Comparison of ENCODE assay signal across 8 cellular contexts in the genomic region with DNA sequence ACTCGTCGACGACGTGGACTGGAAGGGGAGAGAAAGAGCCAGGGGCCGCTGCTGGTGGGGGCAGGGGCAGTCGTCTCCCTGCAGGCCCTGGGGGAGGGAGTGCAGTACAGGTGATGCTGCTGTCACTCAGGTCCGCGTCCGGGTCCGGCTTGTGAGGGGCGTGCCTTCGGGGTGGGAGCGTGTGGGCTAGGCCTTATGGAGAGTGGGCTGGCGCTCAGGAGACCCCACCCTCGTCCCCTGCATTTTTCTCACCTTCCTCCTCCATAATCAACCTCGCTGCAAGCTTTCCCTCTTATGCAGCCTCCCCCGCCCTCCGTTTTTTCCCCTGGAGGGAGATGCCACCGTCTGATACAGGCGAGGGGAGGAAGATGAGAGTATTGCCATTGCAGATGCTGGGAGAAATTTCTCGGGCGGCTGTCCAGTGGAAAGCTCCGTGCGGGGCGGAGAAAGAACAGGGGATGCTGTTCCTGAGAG. TPM values are rescaled to one million over a fixed set of nuclear protein-coding genes. Genes with fewer than 3 reads are reported as not detected.
DNase-seq lines count a peak whose midpoint lies in the region; ATAC-seq, FAIRE-seq and TF ChIP-seq lines count a peak whose summit lies in the region.

No MANE protein-coding gene starts in this region.

- no peak for TF ChIP-seq POLR2A in H54 (IDR thresholded peaks at IDR 0.05; ENCODE audit: low read depth, low read length)

- TF ChIP-seq CTCF in right atrium auricular region (IDR thresholded peaks at IDR 0.05) = no peak

- peak overlapping the region; percentile 91 to 94 for H3K27ac ChIP-seq in right atrium auricular region
- peak overlapping the region; percentile 90 for H3K27ac ChIP-seq in rectal smooth muscle tissue (ENCODE audit: low read depth, low read length)

- H3K27ac Mint-ChIP-seq in activated naive CD8-positive, alpha-beta T cell treated with anti-CD3 and anti-CD28 coated beads, Interleukin-2, amount 50 U/mL, for 24 hours = peak overlapping the region; percentile 82

- peaks cover 0 to 35% of the 10 kb centered on the region in 2 donors for H3K4me1 ChIP-seq in right atrium auricular region
- peaks cover 4% of the 10 kb centered on the region for H3K4me1 ChIP-seq in rectal smooth muscle tissue (ENCODE audit: control insufficient read depth, insufficient read depth, low read length)

- no peaks in the 10 kb centered on the region for H3K27me3 ChIP-seq in right atrium auricular region
- no peaks in the 10 kb centered on the region for H3K27me3 ChIP-seq in rectal smooth muscle tissue (ENCODE audit: control insufficient read depth, insufficient read depth, low read length)

- H3K9me3 ChIP-seq in right atrium auricular region = no peaks in the 10 kb centered on the region

- H3K4me1 Mint-ChIP-seq in activated naive CD8-positive, alpha-beta T cell treated with anti-CD3 and anti-CD28 coated beads, Interleukin-2, amount 50 U/mL, for 24 hours = peaks cover 65% of the 10 kb centered on the region

- no peaks in the 10 kb centered on the region for H3K36me3 ChIP-seq in right atrium auricular region
- no peaks in the 10 kb centered on the region for H3K36me3 ChIP-seq in rectal smooth muscle tissue (ENCODE audit: control insufficient read depth, insufficient read depth, low read length)

- no peaks in the 10 kb centered on the region for H3K27me3 Mint-ChIP-seq in activated naive CD8-positive, alpha-beta T cell treated with anti-CD3 and anti-CD28 coated beads, Interleukin-2, amount 50 U/mL, for 24 hours

- FAIRE-seq in H54 (lab: Jason Lieb, UNC) = no peak

- DNase-seq in GDM1 (lab: John Stamatoyannopoulos, UW) = peak; percentile 40
- DNase-seq in H54 (ENCODE audit: insufficient read length, low spot score) = peak; percentile 15
- peak; percentile 46 for DNase-seq in LoVo (ENCODE audit: low spot score)
- peak; percentile 81 for DNase-seq in activated naive CD8-positive, alpha-beta T cell treated with anti-CD3 and anti-CD28 coated beads, Interleukin-2, amount 50 U/mL, for 24 hours
- no peak for DNase-seq in right atrium auricular region (ENCODE audit: low spot score)
- DNase-seq in OCI-M2 (lab: John Stamatoyannopoulos, UW; ENCODE audit: unreplicated experiment) = no peak

- H3K4me3 Mint-ChIP-seq in activated naive CD8-positive, alpha-beta T cell treated with anti-CD3 and anti-CD28 coated beads, Interleukin-2, amount 50 U/mL, for 24 hours = peak overlapping the region; percentile 92

- H3K4me3 ChIP-seq in right atrium auricular region (peak overlapping the region; percentile 88 to 99), rectal smooth muscle tissue (ENCODE audit: low read length) (peak overlapping the region; percentile 91)

- H3K9ac ChIP-seq in rectal smooth muscle tissue (ENCODE audit: low read length) = peak overlapping the region; percentile 77

- no peaks in the 10 kb centered on the region for H3K9me3 Mint-ChIP-seq in activated naive CD8-positive, alpha-beta T cell treated with anti-CD3 and anti-CD28 coated beads, Interleukin-2, amount 50 U/mL, for 24 hours

- peaks cover 3% of the 10 kb centered on the region for H3K36me3 Mint-ChIP-seq in activated naive CD8-positive, alpha-beta T cell treated with anti-CD3 and anti-CD28 coated beads, Interleukin-2, amount 50 U/mL, for 24 hours (ENCODE audit: low read depth)

- peak; percentile 67 for ATAC-seq in SK-N-SH treated with all-trans-retinoic acid at 6 μM for 48 hours
- peak; percentile 73 for ATAC-seq in activated naive CD8-positive, alpha-beta T cell treated with anti-CD3 and anti-CD28 coated beads, Interleukin-2, amount 50 U/mL, for 24 hours

TF ChIP-seq in SK-N-SH treated with all-trans-retinoic acid at 6 μM for 48 hours, 23 proteins besides CTCF, POLR2A, EP300 and RAD21:
- TF ChIP-seq, protein P1, sequence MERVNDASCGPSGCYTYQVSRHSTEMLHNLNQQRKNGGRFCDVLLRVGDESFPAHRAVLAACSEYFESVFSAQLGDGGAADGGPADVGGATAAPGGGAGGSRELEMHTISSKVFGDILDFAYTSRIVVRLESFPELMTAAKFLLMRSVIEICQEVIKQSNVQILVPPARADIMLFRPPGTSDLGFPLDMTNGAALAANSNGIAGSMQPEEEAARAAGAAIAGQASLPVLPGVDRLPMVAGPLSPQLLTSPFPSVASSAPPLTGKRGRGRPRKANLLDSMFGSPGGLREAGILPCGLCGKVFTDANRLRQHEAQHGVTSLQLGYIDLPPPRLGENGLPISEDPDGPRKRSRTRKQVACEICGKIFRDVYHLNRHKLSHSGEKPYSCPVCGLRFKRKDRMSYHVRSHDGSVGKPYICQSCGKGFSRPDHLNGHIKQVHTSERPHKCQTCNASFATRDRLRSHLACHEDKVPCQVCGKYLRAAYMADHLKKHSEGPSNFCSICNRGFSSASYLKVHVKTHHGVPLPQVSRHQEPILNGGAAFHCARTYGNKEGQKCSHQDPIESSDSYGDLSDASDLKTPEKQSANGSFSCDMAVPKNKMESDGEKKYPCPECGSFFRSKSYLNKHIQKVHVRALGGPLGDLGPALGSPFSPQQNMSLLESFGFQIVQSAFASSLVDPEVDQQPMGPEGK (CRISPR knock-in tag; IDR thresholded peaks at IDR 0.05; ENCODE audit: borderline replicate concordance) = no peak
- TF ChIP-seq TOX (CRISPR knock-in tag; IDR thresholded peaks at IDR 0.05; ENCODE audit: borderline replicate concordance) = no peak
- TF ChIP-seq, protein P2, sequence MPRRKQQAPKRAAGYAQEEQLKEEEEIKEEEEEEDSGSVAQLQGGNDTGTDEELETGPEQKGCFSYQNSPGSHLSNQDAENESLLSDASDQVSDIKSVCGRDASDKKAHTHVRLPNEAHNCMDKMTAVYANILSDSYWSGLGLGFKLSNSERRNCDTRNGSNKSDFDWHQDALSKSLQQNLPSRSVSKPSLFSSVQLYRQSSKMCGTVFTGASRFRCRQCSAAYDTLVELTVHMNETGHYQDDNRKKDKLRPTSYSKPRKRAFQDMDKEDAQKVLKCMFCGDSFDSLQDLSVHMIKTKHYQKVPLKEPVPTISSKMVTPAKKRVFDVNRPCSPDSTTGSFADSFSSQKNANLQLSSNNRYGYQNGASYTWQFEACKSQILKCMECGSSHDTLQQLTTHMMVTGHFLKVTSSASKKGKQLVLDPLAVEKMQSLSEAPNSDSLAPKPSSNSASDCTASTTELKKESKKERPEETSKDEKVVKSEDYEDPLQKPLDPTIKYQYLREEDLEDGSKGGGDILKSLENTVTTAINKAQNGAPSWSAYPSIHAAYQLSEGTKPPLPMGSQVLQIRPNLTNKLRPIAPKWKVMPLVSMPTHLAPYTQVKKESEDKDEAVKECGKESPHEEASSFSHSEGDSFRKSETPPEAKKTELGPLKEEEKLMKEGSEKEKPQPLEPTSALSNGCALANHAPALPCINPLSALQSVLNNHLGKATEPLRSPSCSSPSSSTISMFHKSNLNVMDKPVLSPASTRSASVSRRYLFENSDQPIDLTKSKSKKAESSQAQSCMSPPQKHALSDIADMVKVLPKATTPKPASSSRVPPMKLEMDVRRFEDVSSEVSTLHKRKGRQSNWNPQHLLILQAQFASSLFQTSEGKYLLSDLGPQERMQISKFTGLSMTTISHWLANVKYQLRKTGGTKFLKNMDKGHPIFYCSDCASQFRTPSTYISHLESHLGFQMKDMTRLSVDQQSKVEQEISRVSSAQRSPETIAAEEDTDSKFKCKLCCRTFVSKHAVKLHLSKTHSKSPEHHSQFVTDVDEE (CRISPR knock-in tag; IDR thresholded peaks at IDR 0.05) = no peak
- no peak for TF ChIP-seq TCF4 (CRISPR knock-in tag; IDR thresholded peaks at IDR 0.05; ENCODE audit: borderline replicate concordance)

RNA-seq across cellular contexts. Expression of a gene that starts 0.6 kb away (rescaled TPM):
- 100 to 1,000 TPM in 1 of 2 donors, 10 to 100 TPM in 1; 99.8 to 106 TPM for total RNA-seq in right atrium auricular region

RNA-seq across cellular contexts. Expression of a gene that starts 3.8 kb away (rescaled TPM):
- 10 to 100 TPM; 10.8 to 13.3 TPM for total RNA-seq in right atrium auricular region

RNA-seq across cellular contexts. Expression of a gene that starts 32.3 kb away (rescaled TPM):
- 10 to 100 TPM; 10.5 to 13.7 TPM for total RNA-seq in right atrium auricular region

Comparison
In these comparisons a context has a peak if more than half of its experiments do, and no peak if none do; other contexts are left out.
1. DNase-seq: peak in GDM1 (single experiment), H54 (single experiment), LoVo (single experiment) and activated naive CD8-positive, alpha-beta T cell treated with anti-CD3 and anti-CD28 coated beads, Interleukin-2, amount 50 U/mL, for 24 hours (single experiment); none in right atrium auricular region (single experiment) and OCI-M2 (single experiment).